ENCODE assay signal across 22 cellular contexts in genomic region chr2:239897596-239898235, GRCh38.
"Had no signal": no experiment of that assay in that cellular context is flagged by ENCODE, and none has a peak within 500 bp of the region (broad histone marks: within the 10 kb centered on the region; RNA-seq: fewer than 3 reads in every experiment).

No MANE protein-coding gene starts in this region.

- H3K4me1 ChIP-seq: ascending aorta, esophagus muscularis mucosa, gastrocnemius medialis, parathyroid adenoma, upper lobe of right lung had no signal

- H2AFZ ChIP-seq: parathyroid adenoma had no signal

- H3K9me3 Mint-ChIP-seq: activated CD4-positive, alpha-beta T cell treated with anti-CD3 and anti-CD28 coated beads, Interleukin-2, amount 10 ng/mL, durations not matched to agents 24 days and 14 days; activated naive CD4-positive, alpha-beta T cell treated with anti-CD3 and anti-CD28 coated beads, Interleukin-2, amount 50 U/mL, for 72 hours; memory B cell; nephron had no signal

- H3K36me3 Mint-ChIP-seq: activated naive CD4-positive, alpha-beta T cell treated with anti-CD3 and anti-CD28 coated beads, Interleukin-2, amount 50 U/mL, for 72 hours had no signal

- H3K27ac ChIP-seq: ascending aorta, brain microvascular endothelial cell, esophagus muscularis mucosa, gastrocnemius medialis, parathyroid adenoma, upper lobe of right lung, VCaP had no signal

- H3K9me3 ChIP-seq: ascending aorta, esophagus muscularis mucosa, gastrocnemius medialis, upper lobe of right lung had no signal

- ATAC-seq: activated CD4-positive, CD25-positive, alpha-beta regulatory T cell treated with anti-CD3 and anti-CD28 coated beads, Interleukin-2, amount 50 U/mL, for 24 hours; activated CD8-positive, alpha-beta T cell treated with anti-CD3 and anti-CD28 coated beads, Interleukin-2, amount 10 ng/mL, durations not matched to agents 7 days and 5 days; activated naive CD4-positive, alpha-beta T cell treated with anti-CD3 and anti-CD28 coated beads, Interleukin-2, amount 50 U/mL, for 72 hours; gastrocnemius medialis; sciatic nerve; SK-N-SH treated with all-trans-retinoic acid at 6 μM for 48 hours; upper lobe of right lung had no signal

- H3K4me3 ChIP-seq: ascending aorta, esophagus muscularis mucosa, gastrocnemius medialis, upper lobe of right lung had no signal

- H3K27me3 ChIP-seq: ascending aorta, brain microvascular endothelial cell, esophagus muscularis mucosa, gastrocnemius medialis, upper lobe of right lung had no signal

- H3K4me3 Mint-ChIP-seq: activated CD4-positive, alpha-beta T cell treated with anti-CD3 and anti-CD28 coated beads, Interleukin-2, amount 10 ng/mL, durations not matched to agents 24 days and 14 days; activated CD8-positive, alpha-beta T cell treated with anti-CD3 and anti-CD28 coated beads, Interleukin-2, amount 10 ng/mL, durations not matched to agents 7 days and 5 days; memory B cell; nephron had no signal

- H3K27ac Mint-ChIP-seq: activated CD4-positive, alpha-beta T cell treated with anti-CD3 and anti-CD28 coated beads, Interleukin-2, amount 10 ng/mL, durations not matched to agents 24 days and 14 days; activated CD8-positive, alpha-beta T cell treated with anti-CD3 and anti-CD28 coated beads, Interleukin-2, amount 10 ng/mL, durations not matched to agents 7 days and 5 days; activated naive CD4-positive, alpha-beta T cell treated with anti-CD3 and anti-CD28 coated beads, Interleukin-2, amount 50 U/mL, for 72 hours; memory B cell; nephron had no signal

- H3K9ac ChIP-seq: parathyroid adenoma had no signal

- H3K36me3 ChIP-seq: ascending aorta, brain microvascular endothelial cell, esophagus muscularis mucosa, gastrocnemius medialis, upper lobe of right lung had no signal

- H3K79me2 ChIP-seq: parathyroid adenoma had no signal

- H3K4me1 Mint-ChIP-seq: activated CD4-positive, alpha-beta T cell treated with anti-CD3 and anti-CD28 coated beads, Interleukin-2, amount 10 ng/mL, durations not matched to agents 24 days and 14 days; nephron had no signal

- DNase-seq: activated CD4-positive, alpha-beta T cell treated with anti-CD3 and anti-CD28 coated beads, Interleukin-2, amount 10 ng/mL, durations not matched to agents 24 days and 14 days; activated CD8-positive, alpha-beta T cell treated with anti-CD3 and anti-CD28 coated beads, Interleukin-2, amount 10 ng/mL, durations not matched to agents 7 days and 5 days; activated gamma-delta T cell treated with Interleukin-2 at 50 U/mL for 16 hours; brain microvascular endothelial cell; caudate nucleus; effector memory CD4-positive, alpha-beta T cell; gastrocnemius medialis; hypothalamus; small intestine; stimulated activated CD4-positive, alpha-beta T cell treated with anti-CD3 and anti-CD28 coated beads, Interleukin-15, amount 100 ng/mL, for 24 hours; stimulated activated naive CD4-positive, alpha-beta T cell had no signal
